ENCODE assay signal across 8 cellular contexts in the genomic region with DNA sequence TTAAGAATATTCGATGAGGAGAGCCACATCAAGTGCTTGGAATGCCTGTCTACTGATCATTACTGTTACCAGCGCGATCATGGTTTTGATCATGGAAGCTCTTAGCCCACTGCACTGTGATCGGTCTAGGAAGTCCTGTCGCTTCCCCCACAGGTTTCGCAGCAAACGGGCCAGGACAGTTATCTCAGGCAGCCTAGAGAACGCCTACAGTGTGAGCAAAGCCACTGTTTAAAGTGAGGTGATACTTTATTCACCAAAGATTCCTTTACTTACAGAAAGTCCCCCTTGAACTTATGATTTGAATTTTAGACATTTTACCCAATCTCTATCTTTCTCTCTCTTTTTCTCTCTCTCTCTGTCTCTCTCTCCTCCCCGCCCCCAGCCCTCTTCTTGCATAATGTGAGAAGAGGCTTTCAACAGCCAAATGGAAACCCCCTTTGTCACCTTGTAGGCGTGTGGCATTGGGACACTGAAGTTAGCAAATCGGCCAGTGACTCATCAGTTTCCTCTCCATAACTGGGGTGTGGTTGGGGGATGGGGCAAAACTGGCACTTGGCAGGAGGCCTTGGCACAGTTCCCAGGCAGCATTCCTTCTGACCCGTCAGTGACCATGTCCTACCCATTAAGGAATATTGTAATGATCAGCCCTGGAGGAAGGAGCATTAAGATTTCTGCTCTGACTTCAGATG.
DNase-seq lines count a peak whose midpoint lies in the region; ATAC-seq and TF ChIP-seq lines count a peak whose summit lies in the region.

No MANE protein-coding gene starts in this region.

- H2AFZ ChIP-seq in hepatocyte = no peak overlapping the region

- peaks cover 21% of the 10 kb centered on the region for H3K36me3 Mint-ChIP-seq in T-helper 1 cell treated with Interleukin-12 subunit alpha and Interleukin-12 subunit beta and Interleukin-4 antibody, amounts not matched to agents 30 μg/mL and 1 μg/mL, for 36 hours (ENCODE audit: low read depth)

- H3K9me3 ChIP-seq in hepatocyte (ENCODE audit: low read depth) = no peaks in the 10 kb centered on the region

- H3K79me2 ChIP-seq in hepatocyte = no peaks in the 10 kb centered on the region

- H3K4me1 ChIP-seq in hepatocyte (ENCODE audit: insufficient read depth) = peaks cover 55% of the 10 kb centered on the region

- TF ChIP-seq CTCF in HL-60 (IDR thresholded peaks at IDR 0.05; ENCODE audit: insufficient read depth, low read length) = no peak
- no peak for TF ChIP-seq CTCF in hepatocyte (IDR thresholded peaks at IDR 0.05; ENCODE audit: poor library complexity)

- DNase-seq in COLO829 (ENCODE audit: low spot score) = peak; percentile 82
- peak; percentile 96 to 98 for DNase-seq in HL-60 (ENCODE audit: low read depth in 1 of 2, low spot score in 1 of 2)
- DNase-seq in anterior cingulate cortex (lab: John Stamatoyannopoulos, UW) = peak in 33 of 58 donors; percentile 8 to 94 (median 35)
- DNase-seq in hepatocyte (ENCODE audit: low spot score) = peak; percentile 73
- DNase-seq in stimulated activated CD4-positive, alpha-beta T cell treated with anti-CD3 and anti-CD28 coated beads, Interleukin-12 subunit alpha, Interleukin-12 subunit beta, amount 100 ng/mL, for 48 hours (ENCODE audit: low read depth in 2 of 3, low spot score in 1 of 3) = peak; percentile 77 to 84 (median 82)
- no peak for DNase-seq in superior temporal gyrus (ENCODE audit: extremely low spot score)

- H3K9me2 ChIP-seq in hepatocyte (replicated peaks; ENCODE audit: insufficient read depth) = no peaks in the 10 kb centered on the region

- ATAC-seq in GM19468 (IDR thresholded peaks at IDR 0.05; ENCODE audit: extremely low read depth, unreplicated experiment) = peak; percentile 15

- peak overlapping the region; percentile 96 for H3K27ac Mint-ChIP-seq in T-helper 1 cell treated with Interleukin-12 subunit alpha and Interleukin-12 subunit beta and Interleukin-4 antibody, amounts not matched to agents 30 μg/mL and 1 μg/mL, for 36 hours

- H3K27me3 Mint-ChIP-seq in T-helper 1 cell treated with Interleukin-12 subunit alpha and Interleukin-12 subunit beta and Interleukin-4 antibody, amounts not matched to agents 30 μg/mL and 1 μg/mL, for 36 hours (ENCODE audit: low read depth) = no peaks in the 10 kb centered on the region

- no peaks in the 10 kb centered on the region for H3K27me3 ChIP-seq in HL-60 (ENCODE audit: insufficient read depth, poor library complexity, severe bottlenecking)
- no peaks in the 10 kb centered on the region for H3K27me3 ChIP-seq in hepatocyte

- no peak overlapping the region for H3K4me2 ChIP-seq in hepatocyte

- no peaks in the 10 kb centered on the region for H3K9me3 Mint-ChIP-seq in T-helper 1 cell treated with Interleukin-12 subunit alpha and Interleukin-12 subunit beta and Interleukin-4 antibody, amounts not matched to agents 30 μg/mL and 1 μg/mL, for 36 hours

- 71% methylated on average over 12 of the region's 12 CpGs for WGBS in hepatocyte (ENCODE audit: low lambda C conversion rate, missing lambda C conversion rate)

- peaks cover 54% of the 10 kb centered on the region for H3K4me1 Mint-ChIP-seq in T-helper 1 cell treated with Interleukin-12 subunit alpha and Interleukin-12 subunit beta and Interleukin-4 antibody, amounts not matched to agents 30 μg/mL and 1 μg/mL, for 36 hours (ENCODE audit: low read depth)

- H3K27ac ChIP-seq in HL-60 (replicated peaks) (peak overlapping the region; percentile 74), hepatocyte (no peak overlapping the region)

- H3K36me3 ChIP-seq in hepatocyte (replicated peaks; ENCODE audit: insufficient read depth, low read depth) = no peaks in the 10 kb centered on the region

- peak overlapping the region; percentile 75 for H3K4me3 Mint-ChIP-seq in T-helper 1 cell treated with Interleukin-12 subunit alpha and Interleukin-12 subunit beta and Interleukin-4 antibody, amounts not matched to agents 30 μg/mL and 1 μg/mL, for 36 hours

- no peaks in the 10 kb centered on the region for H4K20me1 ChIP-seq in hepatocyte (ENCODE audit: insufficient read depth, poor library complexity, severe bottlenecking)

- H3K4me3 ChIP-seq in HL-60 (replicated peaks; ENCODE audit: insufficient read depth, low read length) = no peak overlapping the region
- H3K4me3 ChIP-seq in hepatocyte = no peak overlapping the region
